Comparison of ENCODE assay signal across 27 cellular contexts in the genomic region with DNA sequence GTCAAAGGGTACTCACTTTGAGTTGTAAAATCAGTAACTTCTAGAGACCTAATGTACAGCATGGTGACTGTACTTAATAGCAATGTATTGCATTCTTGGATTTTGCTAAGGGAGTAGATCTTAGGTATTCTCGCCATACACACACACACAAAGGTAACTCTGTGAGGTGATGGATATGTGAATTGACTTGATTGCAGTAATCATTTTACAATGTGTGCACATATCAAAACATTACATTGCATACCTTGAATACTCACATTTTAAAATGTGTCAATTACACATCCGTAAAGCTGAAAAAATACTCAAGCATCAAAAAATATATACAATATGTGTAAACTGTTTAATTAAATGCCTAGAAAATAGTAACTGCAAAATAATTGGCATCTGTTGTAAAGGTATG.
"Had no signal": no experiment of that assay in that cellular context is flagged by ENCODE, and none has a peak within 500 bp of the region (broad histone marks: within the 10 kb centered on the region; RNA-seq: fewer than 3 reads in every experiment).

No MANE protein-coding gene starts in this region.

- H3K36me3 ChIP-seq: neural progenitor cell, ovary, right lobe of liver, sigmoid colon, suprapubic skin, tibial artery, transverse colon, upper lobe of right lung, uterus had no signal

- H3K4me2 ChIP-seq: neural progenitor cell had no signal

- H3K4me1 ChIP-seq: parathyroid adenoma, psoas muscle, right lobe of liver, sigmoid colon, suprapubic skin, testis, tibial artery, transverse colon, upper lobe of right lung, uterus had no signal

- H3K9ac ChIP-seq: neural progenitor cell, parathyroid adenoma had no signal

- H2AFZ ChIP-seq: neural progenitor cell, parathyroid adenoma had no signal

- H3K4me3 ChIP-seq: neural progenitor cell, ovary, psoas muscle, right lobe of liver, sigmoid colon, suprapubic skin, testis, tibial artery, transverse colon, upper lobe of right lung, uterus had no signal

- DNase-seq: naive thymus-derived CD8-positive, alpha-beta T cell; nephron progenitor cell; occipital lobe; ovary; posterior cingulate gyrus; psoas muscle; right cardiac atrium; right lobe of liver; sigmoid colon; small intestine; stimulated activated CD4-positive, alpha-beta T cell treated with anti-CD3 and anti-CD28 coated beads, Interleukin-15, amount 100 ng/mL, for 24 hours; stimulated activated CD4-positive, alpha-beta T cell treated with anti-CD3 and anti-CD28 coated beads, Interleukin-2, amount 100 ng/mL, for 24 hours; stimulated activated CD4-positive, alpha-beta T cell treated with anti-CD3 and anti-CD28 coated beads, Interleukin-2, amount 100 ng/mL, for 48 hours; stimulated activated CD4-positive, alpha-beta T cell treated with anti-CD3 and anti-CD28 coated beads, Interleukin-4, amount 100 ng/mL, for 4 hours; stimulated activated CD8-positive, alpha-beta memory T cell treated with anti-CD3 and anti-CD28 coated beads, Interleukin-4, amount 100 ng/mL, for 48 hours; stimulated activated naive CD4-positive, alpha-beta T cell; stimulated activated naive CD8-positive, alpha-beta T cell treated with anti-CD3 and anti-CD28 coated beads, Interleukin-15, amount 100 ng/mL, for 72 hours; stimulated activated naive CD8-positive, alpha-beta T cell treated with anti-CD3 and anti-CD28 coated beads, Interleukin-15, Interleukin-2, amounts not matched to agents 100 U/mL and 50 U/mL, for 24 hours; substantia nigra; testis; tibial artery; transverse colon; upper lobe of right lung; uterus had no signal

- H3K27ac ChIP-seq: neural progenitor cell, ovary, parathyroid adenoma, psoas muscle, right lobe of liver, sigmoid colon, suprapubic skin, testis, tibial artery, transverse colon, upper lobe of right lung, uterus had no signal

- H3K9me3 ChIP-seq: ovary, psoas muscle, right lobe of liver, sigmoid colon, suprapubic skin, testis, tibial artery, transverse colon, upper lobe of right lung, uterus had no signal

- H3K27me3 ChIP-seq: neural progenitor cell, ovary, right lobe of liver, sigmoid colon, testis, tibial artery, upper lobe of right lung, uterus had no signal

- FAIRE-seq: small intestine had no signal

- H3K79me2 ChIP-seq: parathyroid adenoma had no signal
